In the genomic region with DNA sequence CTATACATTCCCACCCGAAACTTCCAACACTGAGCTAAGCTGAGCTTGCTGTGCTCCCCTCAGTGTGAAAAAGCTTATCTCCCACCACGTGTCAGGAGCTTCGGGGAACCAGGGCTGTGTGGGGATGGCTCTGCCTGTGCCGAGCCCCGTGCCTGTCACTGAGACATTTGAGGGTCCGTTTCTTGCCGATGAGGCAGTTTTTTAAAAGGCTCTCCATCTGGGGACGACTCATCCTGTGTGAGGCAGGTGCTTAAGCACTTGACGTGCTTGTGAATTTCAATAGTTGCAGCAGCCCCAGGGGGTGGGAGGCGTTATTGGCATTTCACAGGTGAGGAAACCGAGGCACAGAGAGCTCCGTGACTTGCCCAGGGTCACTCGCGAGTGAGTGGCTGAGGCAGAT, we compare ENCODE assay signal across 21 cellular contexts.
"Had no signal": no experiment of that assay in that cellular context is flagged by ENCODE, and none has a peak within 500 bp of the region (broad histone marks: within the 10 kb centered on the region; RNA-seq: fewer than 3 reads in every experiment).

No MANE protein-coding gene starts in this region.

- DNase-seq: Kasumi-1, MM.1S, NCI-H1092 treated with DMSO at 0.1 percent for 48 hours, NCI-H1436, NCI-H187, NCI-H2029, NCI-H2081 treated with DMSO at 0.1 percent for 48 hours, NCI-H2171, NCI-H226, NCI-H446, NCI-H510A, NCI-H524 treated with DMSO at 0.1 percent for 48 hours, NCI-H69, NCI-H774, Right ventricle myocardium superior, RPMI8226, SK-N-SH had no signal

- H3K27ac Mint-ChIP-seq: IgD-negative memory B cell had no signal

- H3K4me1 Mint-ChIP-seq: IgD-negative memory B cell had no signal

- H3K27ac ChIP-seq: KMS-11 had no signal

- H3K36me3 Mint-ChIP-seq: IgD-negative memory B cell had no signal

- ATAC-seq: K562 had no signal

- H3K4me3 ChIP-seq: K562 had no signal

- H3K4me2 ChIP-seq: KMS-11, SK-N-SH had no signal

- FAIRE-seq: K562, RCC 7860 had no signal

- H3K9me2 ChIP-seq: SK-N-SH had no signal

- H3K4me3 Mint-ChIP-seq: IgD-negative memory B cell had no signal

- H3K9me3 ChIP-seq: SK-N-SH had no signal
